ENCODE assay signal across 10 cellular contexts in genomic region chr16:49575352-49576172, GRCh38.
DNase-seq lines count a peak whose midpoint lies in the region; ATAC-seq and TF ChIP-seq lines count a peak whose summit lies in the region.
"Had no signal": no experiment of that assay in that cellular context is flagged by ENCODE, and none has a peak within 500 bp of the region (broad histone marks: within the 10 kb centered on the region; RNA-seq: fewer than 3 reads in every experiment).

No MANE protein-coding gene starts in this region.

- H3K27ac ChIP-seq in testis = peak overlapping the region; percentile 28 to 38
- H3K27ac ChIP-seq: C4-2B, SK-N-MC had no signal

- H3K36me3 ChIP-seq in testis (ENCODE audit: low read depth, missing control alignments) = no peaks in the 10 kb centered on the region

- ATAC-seq in GM21423 (IDR thresholded peaks at IDR 0.05; ENCODE audit: unreplicated experiment) (peak; percentile 89), HG03520 (IDR thresholded peaks at IDR 0.05; ENCODE audit: unreplicated experiment) (peak; percentile 93)
- no peak for ATAC-seq in activated T-helper 17 cell treated with anti-CD3 and anti-CD28 coated beads, Interleukin-2, amount 50 U/mL, for 72 hours (replicated peaks)

- TF ChIP-seq POLR2A in testis (IDR thresholded peaks at IDR 0.05) = no peak

- no peak overlapping the region for H3K4me3 ChIP-seq in testis
- H3K4me3 ChIP-seq: SK-N-MC had no signal

- H3K4me1 Mint-ChIP-seq in glutamatergic neuron (ENCODE audit: low read depth, unreplicated experiment) = peaks cover 30% of the 10 kb centered on the region
- H3K4me1 Mint-ChIP-seq in activated T-helper 17 cell treated with anti-CD3 and anti-CD28 coated beads, Interleukin-2, amount 50 U/mL, for 72 hours = no peaks in the 10 kb centered on the region

- H3K27me3 Mint-ChIP-seq in glutamatergic neuron (ENCODE audit: unreplicated experiment) = peaks cover 21% of the 10 kb centered on the region
- H3K27me3 Mint-ChIP-seq in activated T-helper 17 cell treated with anti-CD3 and anti-CD28 coated beads, Interleukin-2, amount 50 U/mL, for 72 hours = no peaks in the 10 kb centered on the region

- H3K27me3 ChIP-seq in testis = no peaks in the 10 kb centered on the region

- peak overlapping the region; percentile 84 for H3K27ac Mint-ChIP-seq in glutamatergic neuron (ENCODE audit: unreplicated experiment)
- H3K27ac Mint-ChIP-seq in activated T-helper 17 cell treated with anti-CD3 and anti-CD28 coated beads, Interleukin-2, amount 50 U/mL, for 72 hours = no peak overlapping the region

- no peaks in the 10 kb centered on the region for H3K9me3 ChIP-seq in testis

- H3K4me1 ChIP-seq in testis = peaks cover 28% of the 10 kb centered on the region

- TF ChIP-seq CTCF in glutamatergic neuron (IDR thresholded peaks at IDR 0.05; ENCODE audit: partially characterized antibody, unreplicated experiment) (no peak), testis (IDR thresholded peaks at IDR 0.05) (no peak)

- peaks cover 15% of the 10 kb centered on the region for H3K36me3 Mint-ChIP-seq in glutamatergic neuron (ENCODE audit: unreplicated experiment)
- no peaks in the 10 kb centered on the region for H3K36me3 Mint-ChIP-seq in activated T-helper 17 cell treated with anti-CD3 and anti-CD28 coated beads, Interleukin-2, amount 50 U/mL, for 72 hours (ENCODE audit: low read depth)

- peak overlapping the region; percentile 59 for H3K4me3 Mint-ChIP-seq in glutamatergic neuron (ENCODE audit: unreplicated experiment)
- H3K4me3 Mint-ChIP-seq in activated T-helper 17 cell treated with anti-CD3 and anti-CD28 coated beads, Interleukin-2, amount 50 U/mL, for 72 hours = no peak overlapping the region

- DNase-seq in DMS 273 treated with DMSO at 0.1 percent for 48 hours (lab: John Stamatoyannopoulos, UW) (peak; percentile 31), glutamatergic neuron (no peak), testis (peak; percentile 50), D341Med (ENCODE audit: low spot score) (no peak), DMS114 treated with DMSO at 0.1 percent for 48 hours (lab: John Stamatoyannopoulos, UW; ENCODE audit: unreplicated experiment) (no peak)

- H3K9me3 Mint-ChIP-seq in glutamatergic neuron (ENCODE audit: unreplicated experiment) = peaks cover 24% of the 10 kb centered on the region
- H3K9me3 Mint-ChIP-seq in activated T-helper 17 cell treated with anti-CD3 and anti-CD28 coated beads, Interleukin-2, amount 50 U/mL, for 72 hours = no peaks in the 10 kb centered on the region

- 57 to 60% methylated on average over 12 to 14 of the region's 14 CpGs for WGBS in testis, 2 donors

- intact Hi-C loops in testis (cut with DNase I; ENCODE audit: low total_unique reads) = no loop called here

Comparison
In these comparisons a context has a peak if more than half of its experiments do, and no peak if none do; other contexts are left out.
1. DNase-seq: peak in DMS 273 treated with DMSO at 0.1 percent for 48 hours (single experiment) and testis (single experiment); none in glutamatergic neuron (single experiment), D341Med (single experiment) and DMS114 treated with DMSO at 0.1 percent for 48 hours (single experiment).